35 cellular contexts compared by ENCODE assay signal in the genomic region with DNA sequence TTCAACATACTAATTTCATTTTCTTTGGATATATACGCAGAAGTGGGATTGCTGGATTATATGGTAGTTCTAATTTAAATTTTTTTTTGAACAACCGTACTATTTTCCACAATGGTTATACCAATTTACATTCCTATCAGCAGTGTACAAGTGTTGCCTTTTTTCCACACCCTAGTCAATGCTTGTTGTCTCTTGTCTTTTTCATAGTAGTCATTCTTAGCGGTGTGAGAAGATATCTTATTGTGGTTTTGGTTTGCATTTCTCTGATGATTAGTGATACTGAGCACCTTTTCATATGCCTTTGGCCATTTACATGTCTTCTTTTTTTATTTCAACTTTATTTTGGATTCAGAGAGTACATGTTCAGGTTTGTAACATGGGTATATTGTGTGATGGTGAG.
"Had no signal": no experiment of that assay in that cellular context is flagged by ENCODE, and none has a peak within 500 bp of the region (broad histone marks: within the 10 kb centered on the region; RNA-seq: fewer than 3 reads in every experiment).

No MANE protein-coding gene starts in this region.

- H3K36me3 ChIP-seq: MG63 had no signal

- H3K4me2 ChIP-seq: KMS-11 had no signal

- DNase-seq: Karpas-422, Kasumi-1, MG63, MM.1S, MV-4-11, NCI-H1048, NCI-H1092, NCI-H1092 treated with DMSO at 0.1 percent for 48 hours, NCI-H1105, NCI-H1105 treated with DMSO at 0.1 percent for 48 hours, NCI-H1417, NCI-H1417 treated with DMSO at 0.1 percent for 48 hours, NCI-H1436, NCI-H1436 treated with DMSO at 0.1 percent for 48 hours, NCI-H146, NCI-H1694, NCI-H1694 treated with DMSO at 0.1 percent for 48 hours, NCI-H187, NCI-H187 treated with DMSO at 0.1 percent for 48 hours, NCI-H1930, NCI-H2029, NCI-H2029 treated with DMSO at 0.1 percent for 48 hours, NCI-H2081, NCI-H2081 treated with DMSO at 0.1 percent for 48 hours, NCI-H2107, NCI-H2171, NCI-H2171 treated with DMSO at 0.1 percent for 48 hours, NCI-H2227 treated with DMSO at 0.1 percent for 48 hours, NCI-H226, NCI-H345, NCI-H446, NCI-H446 treated with DMSO at 0.1 percent for 48 hours, NCI-H510A, NCI-H510A treated with DMSO at 0.1 percent for 48 hours had no signal

- H3K27ac ChIP-seq: KMS-11 had no signal

- H3K27me3 ChIP-seq: MG63 had no signal

- H3K9ac ChIP-seq: KMS-11 had no signal

- H3K9me3 ChIP-seq: MG63 had no signal

- H3K4me3 ChIP-seq: MG63 had no signal
